ENCODE assay signal across 11 cellular contexts in the genomic region with DNA sequence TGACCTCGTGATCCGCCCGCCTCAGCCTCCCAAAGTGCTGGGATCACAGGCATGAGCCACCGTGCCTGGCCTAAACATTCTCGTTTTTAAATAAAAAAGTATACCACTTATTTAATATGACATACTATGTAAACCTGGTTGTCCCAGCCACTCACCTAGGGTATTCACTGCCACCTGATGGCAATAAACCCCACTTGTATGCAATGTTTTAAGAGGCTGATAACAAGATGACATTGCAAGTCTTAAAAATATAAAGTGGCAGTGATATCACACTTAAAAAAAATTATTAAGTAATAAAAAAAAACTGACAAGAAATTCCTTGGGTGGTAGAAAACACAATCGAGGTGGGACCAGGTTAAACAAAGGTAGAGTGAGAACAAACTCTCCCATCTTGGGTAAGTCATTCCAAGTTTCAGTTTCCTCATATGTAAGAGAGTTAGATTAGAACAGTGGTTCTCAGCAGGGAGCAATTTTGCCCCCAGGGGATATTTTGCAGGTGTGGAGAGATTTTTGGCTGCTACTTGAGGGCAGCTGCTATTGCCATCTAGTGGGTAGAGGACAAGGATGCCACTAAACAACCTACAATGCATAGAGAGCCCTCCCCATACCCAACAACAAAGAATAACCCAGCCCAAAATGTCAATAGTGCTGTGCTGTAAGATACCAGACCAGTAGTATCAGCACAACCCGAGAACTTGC. TPM values are rescaled to one million over a fixed set of nuclear protein-coding genes. Genes with fewer than 3 reads are reported as not detected.
DNase-seq lines count a peak whose midpoint lies in the region; ATAC-seq and TF ChIP-seq lines count a peak whose summit lies in the region.
"Had no signal": no experiment of that assay in that cellular context is flagged by ENCODE, and none has a peak within 500 bp of the region (broad histone marks: within the 10 kb centered on the region; RNA-seq: fewer than 3 reads in every experiment).

No MANE protein-coding gene starts in this region.

- POLR2A ChIA-PET in HEK293T (lab: Yijun Ruan, JAX) (no interaction called here), WTC11 (lab: Charles Lee) (no interaction called here)

- ATAC-seq in WTC11 = no peak; the same call in 1 of the 2 replicates
- peak; percentile 26 to 46 for ATAC-seq in lower lobe of right lung
- no peak for ATAC-seq in GM19395 (IDR thresholded peaks at IDR 0.05; ENCODE audit: unreplicated experiment)
- ATAC-seq: gastrocnemius medialis had no signal

- H3K4me1 ChIP-seq in lower lobe of right lung = peaks cover 45% of the 10 kb centered on the region

- H3K36me3 ChIP-seq in lower lobe of right lung = peaks cover 64% of the 10 kb centered on the region

- no peaks in the 10 kb centered on the region for H3K27me3 ChIP-seq in lower lobe of right lung (ENCODE audit: low read depth)
- H3K27me3 ChIP-seq: gastrocnemius medialis had no signal

- TF ChIP-seq CTCF in Calu3 (IDR thresholded peaks at IDR 0.05; ENCODE audit: unreplicated experiment) (no peak), WTC11 (IDR thresholded peaks at IDR 0.05) (no peak), lower lobe of right lung (IDR thresholded peaks at IDR 0.05) (no peak)

- peaks cover 21% of the 10 kb centered on the region for H3K4me1 Mint-ChIP-seq in Calu3 (ENCODE audit: low read depth, unreplicated experiment)
- H3K4me1 Mint-ChIP-seq in WTC11 = 0 out of 2 replicates have a peak, but pooled peaks cover 4% of the 10 kb centered on the region

- no peak overlapping the region for H3K27ac ChIP-seq in lower lobe of right lung
- H3K27ac ChIP-seq: gastrocnemius medialis had no signal

- H3K9me3 Mint-ChIP-seq in Calu3 (ENCODE audit: low read depth, unreplicated experiment) = no peaks in the 10 kb centered on the region
- H3K9me3 Mint-ChIP-seq in WTC11 = no peaks in the 10 kb centered on the region
- H3K9me3 Mint-ChIP-seq: activated T-helper 1 cell treated with anti-CD3 and anti-CD28 coated beads, Interleukin-12 subunit alpha, Interleukin-12 subunit beta, Interleukin-2, Interleukin-4 antibody, amounts not matched to agents 30 ng/mL and 10 ng/mL and 1 ng/mL, durations not matched to agents 14 hours and 24 hours and 36 hours had no signal

- CTCF ChIA-PET in Calu3 (lab: Charles Lee) (interaction anchor here (1.0 kb wide), 1 partner anchor 185 kb away, joined by 3 read pairs; no protein-coding TSS in a partner anchor), HEK293T (lab: Yijun Ruan, JAX) (no interaction called here), WTC11 (lab: Charles Lee) (interaction anchor here (0.7 kb wide), 1 partner anchor 389 kb away, joined by 3 read pairs; no protein-coding TSS in a partner anchor)

- H3K9me3 ChIP-seq in lower lobe of right lung = no peaks in the 10 kb centered on the region
- H3K9me3 ChIP-seq: gastrocnemius medialis had no signal

- no peak overlapping the region for H3K4me3 ChIP-seq in lower lobe of right lung
- H3K4me3 ChIP-seq: gastrocnemius medialis had no signal

- H3K27ac Mint-ChIP-seq in Calu3 (ENCODE audit: unreplicated experiment) (no peak overlapping the region), WTC11 (peak overlapping the region; percentile 63; the same call in 1 of the 2 replicates)
- H3K27ac Mint-ChIP-seq: activated T-helper 1 cell treated with anti-CD3 and anti-CD28 coated beads, Interleukin-12 subunit alpha, Interleukin-12 subunit beta, Interleukin-2, Interleukin-4 antibody, amounts not matched to agents 30 ng/mL and 10 ng/mL and 1 ng/mL, durations not matched to agents 14 hours and 24 hours and 36 hours had no signal

- no TSS peak for BruUV-seq in Calu3 (replicated peaks; lab: Mats Ljungman, UMichigan)

- H3K36me3 Mint-ChIP-seq in Calu3 (ENCODE audit: insufficient read depth, unreplicated experiment) (peaks cover 43% of the 10 kb centered on the region), WTC11 (peaks cover 31% of the 10 kb centered on the region)

- peak; percentile 76 for DNase-seq in Calu3
- DNase-seq in HEK293T (ENCODE audit: extremely low spot score) = peak; percentile 11
- peak; percentile 38 for DNase-seq in WTC11 (ENCODE audit: low spot score)
- no peak for DNase-seq in lower lobe of right lung
- DNase-seq in DMS79 treated with DMSO at 0.1 percent for 48 hours (lab: John Stamatoyannopoulos, UW) = no peak
- no peak for DNase-seq in anterior cingulate cortex (lab: John Stamatoyannopoulos, UW)
- no peak for DNase-seq in activated effector memory CD4-positive, alpha-beta T cell treated with Interleukin-2 at 50 U/mL for 16 hours
- DNase-seq: gastrocnemius medialis, right cardiac atrium had no signal

- H3K4me3 Mint-ChIP-seq in Calu3 (ENCODE audit: low read depth, unreplicated experiment) (no peak overlapping the region), WTC11 (no peak overlapping the region)
- H3K4me3 Mint-ChIP-seq: activated T-helper 1 cell treated with anti-CD3 and anti-CD28 coated beads, Interleukin-12 subunit alpha, Interleukin-12 subunit beta, Interleukin-2, Interleukin-4 antibody, amounts not matched to agents 30 ng/mL and 10 ng/mL and 1 ng/mL, durations not matched to agents 14 hours and 24 hours and 36 hours had no signal

- H3K27me3 Mint-ChIP-seq in Calu3 (ENCODE audit: unreplicated experiment) (no peaks in the 10 kb centered on the region), WTC11 (ENCODE audit: low read depth) (no peaks in the 10 kb centered on the region)

- intact Hi-C loops in Calu3 (cut with micrococcal nuclease; ENCODE audit: unreplicated experiment) = loop anchor here (1.0 kb wide), 1 partner anchor 185 kb away; no protein-coding TSS in a partner anchor
- intact Hi-C loops in lower lobe of right lung (cut with DNase I) = no loop called here

TF ChIP-seq in HEK293T, 16 proteins besides CTCF, POLR2A, EP300 and RAD21:
- TF ChIP-seq CTBP1 (IDR thresholded peaks at IDR 0.05; ENCODE audit: borderline replicate concordance) = no peak

TF ChIP-seq in WTC11, 78 proteins besides CTCF, POLR2A, EP300 and RAD21:
- TF ChIP-seq MYBL2 (CRISPR knock-in tag; IDR thresholded peaks at IDR 0.05) = no peak

RNA-seq across cellular contexts. Expression of a gene that starts 14.5 kb away (rescaled TPM):
- total RNA-seq in Calu3 (2022) (160 and 164 TPM in 2 replicates), WTC11 (2021) (117 to 118 TPM (median 117 TPM) in 3 replicates), lower lobe of right lung (113 TPM)

RNA-seq across cellular contexts. Expression of a gene that starts 26.5 kb away (rescaled TPM):
- total RNA-seq in Calu3 (2022) (27.4 and 32.4 TPM in 2 replicates), WTC11 (2021) (16.2 to 16.9 TPM (median 16.4 TPM) in 3 replicates), lower lobe of right lung (17.5 TPM)

RNA-seq across cellular contexts. Expression of a gene that starts 38.5 kb away (rescaled TPM):
- 0.92 and 1.6 TPM in 2 replicates for total RNA-seq in Calu3 (2022)
- total RNA-seq in WTC11 (2021) = 0.02 TPM in 1 of 3 replicates, not detected in the others
- total RNA-seq in lower lobe of right lung = 11.2 TPM
- total RNA-seq: activated T-helper 1 cell treated with anti-CD3 and anti-CD28 coated beads, Interleukin-12 subunit alpha, Interleukin-12 subunit beta, Interleukin-2, Interleukin-4 antibody, amounts not matched to agents 30 ng/mL and 10 ng/mL and 1 ng/mL, durations not matched to agents 14 hours and 24 hours and 36 hours had no signal

Comparison
In these comparisons a context has a peak if more than half of its experiments do, and no peak if none do; other contexts are left out.
1. DNase-seq: peak in Calu3 (single experiment), HEK293T (single experiment) and WTC11 (single experiment); none in lower lobe of right lung (single experiment), DMS79 treated with DMSO at 0.1 percent for 48 hours (single experiment), anterior cingulate cortex (0 of 58) and activated effector memory CD4-positive, alpha-beta T cell treated with Interleukin-2 at 50 U/mL for 16 hours (single experiment).
2. ATAC-seq: peak in lower lobe of right lung (2 of 2); none in WTC11 (single experiment) and GM19395 (single experiment).